In the genomic region with DNA sequence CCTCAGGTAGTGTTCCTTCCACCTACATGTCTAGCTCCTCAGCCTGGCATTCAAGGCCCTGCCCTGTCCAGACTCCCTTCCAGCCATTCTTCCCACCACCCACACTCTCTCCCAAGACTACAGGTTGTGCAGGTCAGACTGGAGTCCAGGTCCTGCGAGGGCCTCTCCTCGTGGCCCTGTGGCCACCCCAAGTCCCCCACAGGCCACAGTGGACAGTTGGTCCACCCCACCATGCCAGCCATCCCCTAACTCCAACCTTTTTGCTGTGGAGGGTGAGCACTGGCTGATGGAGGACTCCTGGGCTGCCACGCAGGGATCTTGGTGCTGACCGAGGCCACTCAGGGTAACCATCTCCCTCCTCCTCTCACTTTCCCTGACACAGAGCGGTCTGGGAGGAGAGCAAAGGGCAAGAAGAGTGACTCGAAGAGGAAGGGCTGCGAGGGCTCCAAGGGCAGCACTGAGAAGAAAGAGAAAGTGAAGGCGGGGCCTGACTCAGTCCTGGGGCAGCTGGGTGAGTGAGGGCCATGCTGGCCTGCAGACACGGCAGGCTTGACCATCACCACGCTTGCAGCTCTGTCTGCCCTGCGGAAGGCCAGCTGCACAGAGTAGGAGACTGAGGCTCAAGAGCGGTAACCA, we compare ENCODE assay signal across 1 cellular context.
TF ChIP-seq lines count a peak whose summit lies in the region.

No MANE protein-coding gene starts in this region.

TF ChIP-seq in GM12891, 5 proteins besides CTCF, POLR2A, EP300 and RAD21:
- TF ChIP-seq POU2F2 (IDR thresholded peaks at IDR 0.05; ENCODE audit: low read depth, low read length) (no peak), POLR2AphosphoS5 (IDR thresholded peaks at IDR 0.05; ENCODE audit: low read depth, low read length) (no peak), SPI1 (IDR thresholded peaks at IDR 0.05; ENCODE audit: low read depth, low read length) (no peak), PAX5 (IDR thresholded peaks at IDR 0.05; ENCODE audit: insufficient read depth, low read length, severe bottlenecking) (no peak), TAF1 (IDR thresholded peaks at IDR 0.05; ENCODE audit: low read depth, low read length) (no peak)
